ENCODE assay signal across 8 cellular contexts in the genomic region with DNA sequence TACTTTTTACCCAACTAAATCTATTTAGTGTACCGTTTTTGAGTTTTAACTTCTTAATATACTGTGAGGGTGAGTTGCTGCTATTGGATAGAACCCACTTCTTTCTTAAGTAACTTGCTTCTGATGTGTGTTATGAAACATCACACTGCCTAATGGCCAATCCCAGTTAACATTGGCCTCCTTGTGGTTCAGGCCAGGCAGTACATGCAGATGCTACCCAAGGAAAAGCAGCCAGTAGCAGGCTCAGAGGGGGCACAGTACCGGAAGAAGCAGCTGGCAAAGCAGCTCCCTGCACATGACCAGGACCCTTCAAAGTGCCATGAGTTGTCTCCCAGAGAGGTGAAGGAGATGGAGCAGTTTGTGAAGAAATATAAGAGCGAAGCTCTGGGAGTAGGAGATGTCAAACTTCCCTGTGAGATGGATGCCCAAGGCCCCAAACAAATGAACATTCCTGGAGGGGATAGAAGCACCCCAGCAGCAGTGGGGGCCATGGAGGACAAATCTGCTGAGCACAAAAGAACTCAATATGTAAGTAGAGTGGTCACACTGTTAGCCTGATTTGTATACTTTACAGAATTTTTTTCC. TPM values are rescaled to one million over a fixed set of nuclear protein-coding genes. Genes with fewer than 3 reads are reported as not detected.
DNase-seq lines count a peak whose midpoint lies in the region; ATAC-seq and TF ChIP-seq lines count a peak whose summit lies in the region.

No MANE protein-coding gene starts in this region.

- peaks cover 0 to 7% (median 0%) of the 10 kb centered on the region in 3 donors for H3K36me3 ChIP-seq in tibial nerve

- CTCF ChIA-PET in HEK293T (lab: Yijun Ruan, JAX), result no interaction called here

- no peaks in the 10 kb centered on the region for H3K9me3 ChIP-seq in tibial nerve

- ATAC-seq in foreskin keratinocyte (peak; percentile 93), GM21723 (IDR thresholded peaks at IDR 0.05; ENCODE audit: unreplicated experiment) (no peak)

- H3K4me1 ChIP-seq in foreskin keratinocyte, result no peaks in the 10 kb centered on the region
- H3K4me1 ChIP-seq in tibial nerve, result no peaks in the 10 kb centered on the region

- peak; percentile 65 for DNase-seq in EH (ENCODE audit: low read depth)
- DNase-seq in HEK293T (ENCODE audit: extremely low spot score), result peak; percentile 58
- DNase-seq in RPMI7951 (ENCODE audit: low read depth), result peak; percentile 51
- DNase-seq in foreskin keratinocyte, result no peak
- DNase-seq in tibial nerve (ENCODE audit: low spot score in 2 of 2), result no peak
- no peak for DNase-seq in stimulated activated CD4-positive, alpha-beta T cell treated with anti-CD3 and anti-CD28 coated beads, Interleukin-4, amount 100 ng/mL, for 1 hour
- no peak for DNase-seq in activated naive CD4-positive, alpha-beta T cell treated with anti-CD3 and anti-CD28 coated beads, Interleukin-2, amount 50 U/mL, for 16 hours

- no peak for TF ChIP-seq POLR2A in tibial nerve (IDR thresholded peaks at IDR 0.05)

- TF ChIP-seq EP300 in tibial nerve (IDR thresholded peaks at IDR 0.05), result no peak

- WGBS in tibial nerve, 2 donors, result 84 to 88% methylated on average over 3 of the region's 3 CpGs

- H3K4me3 ChIP-seq in tibial nerve, result no peak overlapping the region

- H3K27me3 ChIP-seq in foreskin keratinocyte (no peaks in the 10 kb centered on the region), tibial nerve (no peaks in the 10 kb centered on the region)

- TF ChIP-seq CTCF in foreskin keratinocyte (conservative IDR thresholded peaks at IDR 0.05) (peak; percentile 63), tibial nerve (IDR thresholded peaks at IDR 0.05) (peak in 3 of 5 experiments; percentile 13 to 32 (median 17))

- POLR2A ChIA-PET in HEK293T (lab: Yijun Ruan, JAX), result no interaction called here

- no peak overlapping the region for H3K27ac ChIP-seq in foreskin keratinocyte
- no peak overlapping the region for H3K27ac ChIP-seq in tibial nerve

TF ChIP-seq in HEK293T, 16 proteins besides CTCF, POLR2A, EP300 and RAD21:
- TF ChIP-seq FOXA1 (IDR thresholded peaks at IDR 0.05) (no peak), SP1 (IDR thresholded peaks at IDR 0.05) (no peak), SUZ12 (IDR thresholded peaks at IDR 0.05) (no peak), TARDBP (IDR thresholded peaks at IDR 0.05) (no peak), FOXK2 (IDR thresholded peaks at IDR 0.05) (no peak), FOXM1 (IDR thresholded peaks at IDR 0.05; ENCODE audit: borderline replicate concordance) (no peak), CTBP1 (IDR thresholded peaks at IDR 0.05; ENCODE audit: borderline replicate concordance) (no peak), ARNT (IDR thresholded peaks at IDR 0.05) (no peak), ELF4 (IDR thresholded peaks at IDR 0.05) (no peak), HDGF (IDR thresholded peaks at IDR 0.05; ENCODE audit: borderline replicate concordance) (no peak), LEF1 (IDR thresholded peaks at IDR 0.05; ENCODE audit: borderline replicate concordance) (no peak), L3MBTL2 (conservative IDR thresholded peaks at IDR 0.05) (no peak), ZNF384 (IDR thresholded peaks at IDR 0.05) (no peak), NFRKB (IDR thresholded peaks at IDR 0.05) (no peak), BHLHE40 (IDR thresholded peaks at IDR 0.05; ENCODE audit: borderline replicate concordance) (no peak)
- TF ChIP-seq, protein P1, sequence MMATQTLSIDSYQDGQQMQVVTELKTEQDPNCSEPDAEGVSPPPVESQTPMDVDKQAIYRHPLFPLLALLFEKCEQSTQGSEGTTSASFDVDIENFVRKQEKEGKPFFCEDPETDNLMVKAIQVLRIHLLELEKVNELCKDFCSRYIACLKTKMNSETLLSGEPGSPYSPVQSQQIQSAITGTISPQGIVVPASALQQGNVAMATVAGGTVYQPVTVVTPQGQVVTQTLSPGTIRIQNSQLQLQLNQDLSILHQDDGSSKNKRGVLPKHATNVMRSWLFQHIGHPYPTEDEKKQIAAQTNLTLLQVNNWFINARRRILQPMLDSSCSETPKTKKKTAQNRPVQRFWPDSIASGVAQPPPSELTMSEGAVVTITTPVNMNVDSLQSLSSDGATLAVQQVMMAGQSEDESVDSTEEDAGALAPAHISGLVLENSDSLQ (IDR thresholded peaks at IDR 0.05), result no peak

RNA-seq across cellular contexts. Expression of gene TES, which starts 39.7 kb away (rescaled TPM):
- 110 and 111 TPM in 2 replicates for total RNA-seq in RPMI7951 (2014; rRNA removed; shearing (Covaris generic))
- total RNA-seq in foreskin keratinocyte, result 115 and 130 TPM in 2 replicates
- 53.6 and 55.3 TPM in 2 replicates for polyA plus RNA-seq in foreskin keratinocyte
- 10 to 100 TPM; 18.6 to 28.3 (median 24.2) TPM for total RNA-seq in tibial nerve

Comparison
In these comparisons a context has a peak if more than half of its experiments do, and no peak if none do; other contexts are left out.
1. DNase-seq: peak in EH (single experiment), HEK293T (single experiment) and RPMI7951 (single experiment); none in foreskin keratinocyte (0 of 2), tibial nerve (0 of 2), stimulated activated CD4-positive, alpha-beta T cell treated with anti-CD3 and anti-CD28 coated beads, Interleukin-4, amount 100 ng/mL, for 1 hour (single experiment) and activated naive CD4-positive, alpha-beta T cell treated with anti-CD3 and anti-CD28 coated beads, Interleukin-2, amount 50 U/mL, for 16 hours (single experiment).